Comparison of ENCODE assay signal across 1 cellular context in genomic region chr4:98909646-98910045, GRCh38.
TF ChIP-seq lines count a peak whose summit lies in the region.

No MANE protein-coding gene starts in this region.

TF ChIP-seq in IMR-90, 13 proteins besides CTCF, POLR2A, EP300 and RAD21:
- TF ChIP-seq MAZ (IDR thresholded peaks at IDR 0.05; ENCODE audit: borderline replicate concordance, low read depth, low read length) (no peak), MAFK (IDR thresholded peaks at IDR 0.05; ENCODE audit: low read depth, low read length) (no peak), RFX5 (IDR thresholded peaks at IDR 0.05; ENCODE audit: low read depth, low read length) (no peak), FOS (IDR thresholded peaks at IDR 0.05; ENCODE audit: low read depth, low read length) (no peak), SMC3 (IDR thresholded peaks at IDR 0.05; ENCODE audit: low read depth, low read length) (no peak), MXI1 (IDR thresholded peaks at IDR 0.05; ENCODE audit: borderline replicate concordance, low read depth, low read length) (no peak)
- TF ChIP-seq, protein P1, sequence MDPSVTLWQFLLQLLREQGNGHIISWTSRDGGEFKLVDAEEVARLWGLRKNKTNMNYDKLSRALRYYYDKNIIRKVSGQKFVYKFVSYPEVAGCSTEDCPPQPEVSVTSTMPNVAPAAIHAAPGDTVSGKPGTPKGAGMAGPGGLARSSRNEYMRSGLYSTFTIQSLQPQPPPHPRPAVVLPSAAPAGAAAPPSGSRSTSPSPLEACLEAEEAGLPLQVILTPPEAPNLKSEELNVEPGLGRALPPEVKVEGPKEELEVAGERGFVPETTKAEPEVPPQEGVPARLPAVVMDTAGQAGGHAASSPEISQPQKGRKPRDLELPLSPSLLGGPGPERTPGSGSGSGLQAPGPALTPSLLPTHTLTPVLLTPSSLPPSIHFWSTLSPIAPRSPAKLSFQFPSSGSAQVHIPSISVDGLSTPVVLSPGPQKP (IDR thresholded peaks at IDR 0.05; ENCODE audit: borderline replicate concordance, low read depth, low read length): no peak
